Comparison of ENCODE assay signal across 27 cellular contexts in genomic region chr5:94024625-94025024, GRCh38.
"Had no signal": no experiment of that assay in that cellular context is flagged by ENCODE, and none has a peak within 500 bp of the region (broad histone marks: within the 10 kb centered on the region; RNA-seq: fewer than 3 reads in every experiment).

No MANE protein-coding gene starts in this region.

- ATAC-seq: naive thymus-derived CD4-positive, alpha-beta T cell; natural killer cell; psoas muscle; right cardiac atrium; sciatic nerve; stimulated activated memory B cell treated with anti-CD40 and anti-IgM and Interleukin-4, amounts not matched to agents 10 μg/mL and 1 μg/mL and 100 μg/mL, for 72 hours; stimulated activated naive CD8-positive, alpha-beta T cell treated with anti-CD3 and anti-CD28 coated beads, Interleukin-15, amount 100 ng/mL, for 72 hours; stimulated activated naive CD8-positive, alpha-beta T cell treated with anti-CD3 and anti-CD28 coated beads, Interleukin-15, Interleukin-2, amounts not matched to agents 100 U/mL and 50 U/mL, for 24 hours had no signal

- H3K9me3 ChIP-seq: psoas muscle, thoracic aorta, thyroid gland, vagina had no signal

- H3K36me3 ChIP-seq: neural progenitor cell, ovary, thoracic aorta, thyroid gland, vagina had no signal

- H3K4me3 ChIP-seq: neural progenitor cell, ovary, psoas muscle, skin epidermis, smooth muscle cell, spleen, thoracic aorta, thyroid gland, tibial nerve, upper lobe of left lung, vagina had no signal

- DNase-seq: naive thymus-derived CD4-positive, alpha-beta T cell; natural killer cell; occipital lobe; ovary; psoas muscle; right cardiac atrium; spleen; stimulated activated CD4-positive, alpha-beta T cell treated with anti-CD3 and anti-CD28 coated beads, Interleukin-12 subunit alpha, Interleukin-12 subunit beta, amount 100 ng/mL, for 4 hours; stimulated activated CD4-positive, alpha-beta T cell treated with anti-CD3 and anti-CD28 coated beads, Interleukin-1b, Interleukin-23, amount 100 ng/mL, for 48 hours; stimulated activated CD4-positive, alpha-beta T cell treated with anti-CD3 and anti-CD28 coated beads, Interleukin-4, amount 100 ng/mL, for 1 hour; stimulated activated CD4-positive, alpha-beta T cell treated with anti-CD3 and anti-CD28 coated beads, Interleukin-4, amount 100 ng/mL, for 4 hours; stimulated activated naive CD4-positive, alpha-beta T cell; stimulated activated naive CD8-positive, alpha-beta T cell treated with anti-CD3 and anti-CD28 coated beads, Interleukin-15, amount 100 ng/mL, for 72 hours; stimulated activated naive CD8-positive, alpha-beta T cell treated with anti-CD3 and anti-CD28 coated beads, Interleukin-15, Interleukin-2, amounts not matched to agents 100 U/mL and 50 U/mL, for 24 hours; substantia nigra; thyroid gland; trophoblast cell; upper lobe of left lung had no signal

- H3K4me1 ChIP-seq: neural progenitor cell, parathyroid adenoma, psoas muscle, spleen, upper lobe of left lung, vagina had no signal
